1 cellular context compared by ENCODE assay signal in genomic region chr1:84573967-84574842, GRCh38.
A peak's percentile ranks its signal among the peaks of the same experiment; 100 is the strongest.
TF ChIP-seq lines count a peak whose summit lies in the region.

Gene CTBS, minus strand, starts transcription at chr1:84574440. Its CDS starts 25 bp downstream, at chr1:84574415.

TF ChIP-seq in HepG2, 621 proteins besides CTCF, POLR2A, EP300 and RAD21 (continued from another document and continues in another):
- 0 out of 2 replicates have a peak, but pooled peaks have one; percentile 47 for TF ChIP-seq IKZF5 (CRISPR knock-in tag; IDR thresholded peaks at IDR 0.05)
- peak; percentile 86; the same call in 1 of the 2 replicates for TF ChIP-seq ZNF709 (CRISPR knock-in tag; IDR thresholded peaks at IDR 0.05)
- peak; percentile 84; the same call in 1 of the 2 replicates for TF ChIP-seq ZNF138 (CRISPR knock-in tag; IDR thresholded peaks at IDR 0.05; ENCODE audit: low read depth)
- TF ChIP-seq ZMYM3 (CRISPR knock-in tag; IDR thresholded peaks at IDR 0.05): peak; percentile 65
- TF ChIP-seq GATA4 (IDR thresholded peaks at IDR 0.05; ENCODE audit: borderline replicate concordance, low read depth): peak; percentile 60; the same call in 1 of the 2 replicates
- peak; percentile 23; the same call in 1 of the 2 replicates for TF ChIP-seq YEATS2 (CRISPR knock-in tag; IDR thresholded peaks at IDR 0.05; ENCODE audit: borderline replicate concordance)
- 0 out of 2 replicates have a peak, but pooled peaks have one; percentile 58 for TF ChIP-seq ZNF510 (CRISPR knock-in tag; IDR thresholded peaks at IDR 0.05; ENCODE audit: low read depth)
- TF ChIP-seq ZNF253 (CRISPR knock-in tag; IDR thresholded peaks at IDR 0.05; ENCODE audit: borderline replicate concordance): no peak
- peak; percentile 90 for TF ChIP-seq NRL (CRISPR knock-in tag; IDR thresholded peaks at IDR 0.05; ENCODE audit: borderline replicate concordance)
- TF ChIP-seq EEA1 (CRISPR knock-in tag; IDR thresholded peaks at IDR 0.05; ENCODE audit: borderline replicate concordance): 0 out of 2 replicates have a peak, but pooled peaks have one; percentile 39
- TF ChIP-seq SRSF1 (optimal IDR thresholded peaks at IDR 0.05; ENCODE audit: low read depth, low read length): peak; percentile 95
- TF ChIP-seq HBP1 (CRISPR knock-in tag; IDR thresholded peaks at IDR 0.05; ENCODE audit: low read depth): 0 out of 2 replicates have a peak, but pooled peaks have one; percentile 67
- no peak; the same call in 1 of the 2 replicates for TF ChIP-seq RXRA (CRISPR knock-in tag; IDR thresholded peaks at IDR 0.05)
- TF ChIP-seq ARNT2 (CRISPR knock-in tag; IDR thresholded peaks at IDR 0.05; ENCODE audit: low read depth): peak; percentile 87
- 0 out of 2 replicates have a peak, but pooled peaks have one; percentile 49 for TF ChIP-seq HOXA9 (CRISPR knock-in tag; IDR thresholded peaks at IDR 0.05; ENCODE audit: borderline replicate concordance)
- TF ChIP-seq ELK4 (CRISPR knock-in tag; IDR thresholded peaks at IDR 0.05; ENCODE audit: borderline replicate concordance): no peak
- no peak for TF ChIP-seq SIX1 (CRISPR knock-in tag; IDR thresholded peaks at IDR 0.05; ENCODE audit: borderline replicate concordance)
- peak; percentile 63; the same call in 1 of the 2 replicates for TF ChIP-seq THAP9 (CRISPR knock-in tag; IDR thresholded peaks at IDR 0.05; ENCODE audit: borderline replicate concordance)
- TF ChIP-seq ZNF839 (CRISPR knock-in tag; IDR thresholded peaks at IDR 0.05; ENCODE audit: borderline replicate concordance): peak; percentile 34; the same call in 1 of the 2 replicates
- peak; percentile 89 for TF ChIP-seq ZNF274 (CRISPR knock-in tag; IDR thresholded peaks at IDR 0.05)
- peak; percentile 50 for TF ChIP-seq CBX1 (IDR thresholded peaks at IDR 0.05; ENCODE audit: low read depth)
- peak; percentile 89; the same call in 1 of the 2 replicates for TF ChIP-seq ZNF747 (CRISPR knock-in tag; IDR thresholded peaks at IDR 0.05; ENCODE audit: borderline replicate concordance)
- TF ChIP-seq EED (CRISPR knock-in tag; IDR thresholded peaks at IDR 0.05): 0 out of 2 replicates have a peak, but pooled peaks have one; percentile 78
- no peak; the same call in 1 of the 2 replicates for TF ChIP-seq ZNF773 (CRISPR knock-in tag; IDR thresholded peaks at IDR 0.05; ENCODE audit: borderline replicate concordance)
- peak; percentile 10; the same call in 1 of the 2 replicates for TF ChIP-seq ELF3 (CRISPR knock-in tag; IDR thresholded peaks at IDR 0.05)
- peak; percentile 95 for TF ChIP-seq AGO1 (IDR thresholded peaks at IDR 0.05; ENCODE audit: low read depth, low read length, poor library complexity, severe bottlenecking)
- peak; percentile 84 for TF ChIP-seq ARID4A (CRISPR knock-in tag; IDR thresholded peaks at IDR 0.05; ENCODE audit: borderline replicate concordance)
- TF ChIP-seq BCL6 (CRISPR knock-in tag; IDR thresholded peaks at IDR 0.05): no peak
- TF ChIP-seq ZNF235 (CRISPR knock-in tag; IDR thresholded peaks at IDR 0.05; ENCODE audit: borderline replicate concordance): 0 out of 2 replicates have a peak, but pooled peaks have one; percentile 48
- no peak for TF ChIP-seq DZIP1 (CRISPR knock-in tag; IDR thresholded peaks at IDR 0.05)
- peak; percentile 75 to 81; a peak in 3 of 4 replicates for TF ChIP-seq HMGXB4 (CRISPR knock-in tag; IDR thresholded peaks at IDR 0.05; ENCODE audit: borderline replicate concordance in 1 of 2, low read depth in 1 of 2)
- TF ChIP-seq ATF5 (CRISPR knock-in tag; IDR thresholded peaks at IDR 0.05; ENCODE audit: low read depth): peak; percentile 91; the same call in 1 of the 2 replicates
- no peak for TF ChIP-seq TGIF2 (CRISPR knock-in tag; IDR thresholded peaks at IDR 0.05)
- TF ChIP-seq FOXC1 (CRISPR knock-in tag; IDR thresholded peaks at IDR 0.05; ENCODE audit: borderline replicate concordance): peak; percentile 91
- TF ChIP-seq THAP11 (CRISPR knock-in tag; IDR thresholded peaks at IDR 0.05): peak; percentile 54; the same call in 1 of the 2 replicates
- TF ChIP-seq RBFOX2 (IDR thresholded peaks at IDR 0.05; ENCODE audit: low read depth, low read length): peak; percentile 96
- TF ChIP-seq LBX2 (CRISPR knock-in tag; IDR thresholded peaks at IDR 0.05; ENCODE audit: borderline replicate concordance): peak; percentile 81; the same call in 1 of the 2 replicates
- TF ChIP-seq PCBP1 (IDR thresholded peaks at IDR 0.05; ENCODE audit: borderline replicate concordance, low read depth, low read length): 0 out of 2 replicates have a peak, but pooled peaks have one; percentile 48
- 0 out of 2 replicates have a peak, but pooled peaks have one; percentile 56 for TF ChIP-seq RORA (CRISPR knock-in tag; IDR thresholded peaks at IDR 0.05)
- TF ChIP-seq ZNF362 (CRISPR knock-in tag; IDR thresholded peaks at IDR 0.05; ENCODE audit: borderline replicate concordance): peak; percentile 29; the same call in 1 of the 2 replicates
- TF ChIP-seq HDAC1 (CRISPR knock-in tag; IDR thresholded peaks at IDR 0.05): peak; percentile 78
- TF ChIP-seq ZFP36 (IDR thresholded peaks at IDR 0.05; ENCODE audit: borderline replicate concordance, low read depth, low read length, partially characterized antibody): no peak
